1 cellular context compared by ENCODE assay signal in genomic region chr1:205591522-205592351, GRCh38.
TF ChIP-seq lines count a peak whose summit lies in the region.

No MANE protein-coding gene starts in this region.

TF ChIP-seq in GM12878, 131 proteins besides CTCF, POLR2A, EP300 and RAD21 (continued from another document):
- no peak for TF ChIP-seq CEBPZ (IDR thresholded peaks at IDR 0.05; ENCODE audit: low read depth, low read length)
- no peak for TF ChIP-seq PML (IDR thresholded peaks at IDR 0.05; ENCODE audit: low read length)
- no peak for TF ChIP-seq ETV6 (conservative IDR thresholded peaks at IDR 0.05 in 1 of 2, IDR thresholded peaks at IDR 0.05 in 1 of 2; ENCODE audit: borderline replicate concordance in 1 of 2, low read depth in 1 of 2)
- TF ChIP-seq ZNF274 (IDR thresholded peaks at IDR 0.05; ENCODE audit: insufficient read depth, insufficient read length): no peak
- TF ChIP-seq TARDBP (IDR thresholded peaks at IDR 0.05; ENCODE audit: borderline replicate concordance): peak; percentile 63; the same call in 1 of the 2 replicates
- TF ChIP-seq MTA2 (IDR thresholded peaks at IDR 0.05; ENCODE audit: low read depth): no peak
- no peak for TF ChIP-seq RFX5 (IDR thresholded peaks at IDR 0.05; ENCODE audit: low read depth, low read length)
- TF ChIP-seq TCF12 (IDR thresholded peaks at IDR 0.05; ENCODE audit: low read depth, low read length): peak; percentile 63; the same call in 1 of the 2 replicates
- TF ChIP-seq PAX5 (IDR thresholded peaks at IDR 0.05; ENCODE audit: borderline replicate concordance, low read depth, low read length): 0 out of 2 replicates have a peak, but pooled peaks have one; percentile 20
- peak; percentile 82; the same call in 1 of the 2 replicates for TF ChIP-seq GATAD2B (conservative IDR thresholded peaks at IDR 0.05; ENCODE audit: low read depth)
- no peak for TF ChIP-seq CEBPB (IDR thresholded peaks at IDR 0.05; ENCODE audit: borderline replicate concordance in 1 of 2, low read depth in 2 of 2, low read length in 2 of 2)
